In the genomic region with DNA sequence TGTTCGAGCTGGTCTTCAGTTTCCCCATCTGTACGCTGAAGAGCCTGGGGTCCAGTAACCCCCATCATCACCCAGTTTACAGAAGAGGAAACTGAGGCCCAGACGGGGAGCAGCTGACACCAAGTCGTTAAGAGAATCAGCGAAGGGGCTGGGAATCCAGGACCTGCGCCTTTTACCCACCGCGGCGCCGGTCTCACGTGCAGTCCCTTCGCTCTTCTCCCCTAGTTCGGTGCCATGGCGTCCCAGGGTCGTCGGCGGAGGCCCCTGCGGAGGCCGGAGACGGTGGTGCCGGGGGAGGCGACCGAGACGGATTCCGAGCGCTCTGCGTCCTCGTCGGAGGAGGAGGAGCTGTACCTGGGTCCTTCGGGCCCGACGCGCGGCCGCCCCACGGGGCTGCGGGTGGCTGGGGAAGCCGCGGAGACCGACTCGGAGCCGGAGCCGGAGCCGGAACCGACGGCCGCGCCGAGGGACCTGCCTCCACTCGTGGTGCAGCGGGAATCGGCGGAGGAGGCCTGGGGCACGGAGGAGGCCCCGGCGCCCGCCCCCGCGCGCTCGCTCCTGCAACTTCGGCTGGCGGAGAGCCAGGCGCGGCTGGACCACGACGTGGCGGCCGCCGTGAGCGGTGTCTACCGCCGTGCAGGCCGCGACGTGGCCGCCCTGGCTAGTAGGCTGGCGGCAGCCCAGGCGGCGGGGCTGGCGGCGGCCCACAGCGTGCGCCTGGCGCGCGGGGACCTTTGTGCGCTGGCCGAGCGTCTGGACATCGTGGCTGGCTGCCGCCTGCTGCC, we compare ENCODE assay signal across 8 cellular contexts. TPM values are rescaled to one million over a fixed set of nuclear protein-coding genes. Genes with fewer than 3 reads are reported as not detected.
DNase-seq lines count a peak whose midpoint lies in the region; ATAC-seq and TF ChIP-seq lines count a peak whose summit lies in the region.

No MANE protein-coding gene starts in this region.

- no peak for TF ChIP-seq CTCF in breast epithelium (IDR thresholded peaks at IDR 0.05)

- H3K4me3 Mint-ChIP-seq in stimulated activated naive B cell treated with anti-CD40 and anti-IgM and Interleukin-4, amounts not matched to agents 10 μg/mL and 1 μg/mL and 100 μg/mL, for 72 hours = peak overlapping the region; percentile 86 to 90

- H3K4me3 ChIP-seq in SJSA1 (peak overlapping the region; percentile 61), breast epithelium (peak overlapping the region; percentile 73 to 91 (median 74))

- H3K27ac ChIP-seq in SJSA1 (peak overlapping the region; percentile 45), breast epithelium (peak overlapping the region; percentile 84 to 95)

- H3K4me1 ChIP-seq in SJSA1 (replicated peaks) (peaks cover 15% of the 10 kb centered on the region), breast epithelium (peaks cover 0 to 2% of the 10 kb centered on the region in 2 donors)

- peak; percentile 50 for ATAC-seq in left lobe of liver
- ATAC-seq in stimulated activated naive B cell treated with anti-CD40 and anti-IgM and Interleukin-4, amounts not matched to agents 10 μg/mL and 1 μg/mL and 100 μg/mL, for 72 hours (replicated peaks) = peak in 1 of 2 donors; percentile 10

- TF ChIP-seq POLR2A in breast epithelium (IDR thresholded peaks at IDR 0.05) = no peak

- peak; percentile 67 for DNase-seq in DMS 273 (lab: John Stamatoyannopoulos, UW; ENCODE audit: unreplicated experiment)
- no peak for DNase-seq in DMS 273 treated with DMSO at 0.1 percent for 48 hours (lab: John Stamatoyannopoulos, UW)
- no peak for DNase-seq in SJSA1 (ENCODE audit: low read depth in 1 of 2, low spot score in 2 of 2)
- no peak for DNase-seq in breast epithelium (ENCODE audit: low spot score in 2 of 2)
- peak; percentile 71 for DNase-seq in left lobe of liver (ENCODE audit: low spot score)
- peak; percentile 33 for DNase-seq in stimulated activated naive B cell treated with anti-CD40 and anti-IgM and Interleukin-4, amounts not matched to agents 10 μg/mL and 1 μg/mL and 100 μg/mL, for 72 hours
- no peak for DNase-seq in NCI-H2171 (lab: John Stamatoyannopoulos, UW)
- no peak for DNase-seq in SIG-M5 (lab: John Stamatoyannopoulos, UW)

- no peaks in the 10 kb centered on the region for H3K9me3 Mint-ChIP-seq in stimulated activated naive B cell treated with anti-CD40 and anti-IgM and Interleukin-4, amounts not matched to agents 10 μg/mL and 1 μg/mL and 100 μg/mL, for 72 hours

- H3K27me3 ChIP-seq in SJSA1 (replicated peaks) = no peaks in the 10 kb centered on the region
- no peaks in the 10 kb centered on the region for H3K27me3 ChIP-seq in breast epithelium

- no peaks in the 10 kb centered on the region for H3K27me3 Mint-ChIP-seq in stimulated activated naive B cell treated with anti-CD40 and anti-IgM and Interleukin-4, amounts not matched to agents 10 μg/mL and 1 μg/mL and 100 μg/mL, for 72 hours

- H3K9me3 ChIP-seq in SJSA1 (replicated peaks) = no peaks in the 10 kb centered on the region
- no peaks in the 10 kb centered on the region for H3K9me3 ChIP-seq in breast epithelium

- H3K36me3 ChIP-seq in SJSA1 (peaks cover 10% of the 10 kb centered on the region), breast epithelium (no peaks in the 10 kb centered on the region)

- H3K36me3 Mint-ChIP-seq in stimulated activated naive B cell treated with anti-CD40 and anti-IgM and Interleukin-4, amounts not matched to agents 10 μg/mL and 1 μg/mL and 100 μg/mL, for 72 hours = peaks cover 11 to 20% of the 10 kb centered on the region in 2 donors

- intact Hi-C loops in breast epithelium (cut with DNase I; ENCODE audit: low total_unique reads) = no loop called here

- H3K27ac Mint-ChIP-seq in stimulated activated naive B cell treated with anti-CD40 and anti-IgM and Interleukin-4, amounts not matched to agents 10 μg/mL and 1 μg/mL and 100 μg/mL, for 72 hours = peak overlapping the region; percentile 97

- H3K4me1 Mint-ChIP-seq in stimulated activated naive B cell treated with anti-CD40 and anti-IgM and Interleukin-4, amounts not matched to agents 10 μg/mL and 1 μg/mL and 100 μg/mL, for 72 hours = peaks cover 21 to 48% of the 10 kb centered on the region in 2 donors

RNA-seq across cellular contexts. Expression of a gene that starts 0.7 kb away (rescaled TPM):
- 2.9 and 10.6 TPM in 2 replicates for total RNA-seq in SJSA1 (2014; rRNA removed; shearing (Covaris generic))
- total RNA-seq in breast epithelium (10 to 100 TPM; 10.2 to 13.0 (median 10.6) TPM), left lobe of liver (6.5 TPM)

RNA-seq across cellular contexts. Expression of a gene that starts 1.2 kb away (rescaled TPM):
- 13.3 and 19.9 TPM in 2 replicates for total RNA-seq in SJSA1 (2014; rRNA removed; shearing (Covaris generic))
- 10 to 100 TPM; 29.5 to 54.4 (median 34.7) TPM for total RNA-seq in breast epithelium
- 30.6 TPM for total RNA-seq in left lobe of liver

RNA-seq across cellular contexts. Expression of a gene that starts 18.5 kb away (rescaled TPM):
- total RNA-seq in SJSA1 (2014; rRNA removed; shearing (Covaris generic)) = not detected in 2 replicates
- total RNA-seq in breast epithelium (1 to 10 TPM in 2 of 3 donors, under 1 TPM in 1; 0.16 to 1.3 (median 1.0) TPM), left lobe of liver (not detected)

Comparison
In these comparisons a context has a peak if more than half of its experiments do, and no peak if none do; other contexts are left out.
1. DNase-seq: peak in DMS 273 (single experiment), left lobe of liver (single experiment) and stimulated activated naive B cell treated with anti-CD40 and anti-IgM and Interleukin-4, amounts not matched to agents 10 μg/mL and 1 μg/mL and 100 μg/mL, for 72 hours (single experiment); none in DMS 273 treated with DMSO at 0.1 percent for 48 hours (single experiment), SJSA1 (0 of 2), breast epithelium (0 of 2), NCI-H2171 (single experiment) and SIG-M5 (single experiment).